1 cellular context compared by ENCODE assay signal in genomic region chr17:2447479-2447878, GRCh38. TPM values are rescaled to one million over a fixed set of nuclear protein-coding genes. Genes with fewer than 3 reads are reported as not detected.
DNase-seq lines count a peak whose midpoint lies in the region; TF ChIP-seq lines count a peak whose summit lies in the region.
"Not testable (repeated sequence)": the region's sequence is repeated elsewhere in the genome, so short reads cannot be mapped to it uniquely, and the experiment has no call there.

No MANE protein-coding gene starts in this region.

- not testable (repeated sequence) for H3K9me3 Mint-ChIP-seq in osteocyte (ENCODE audit: unreplicated experiment)

- peak; percentile 56 for DNase-seq in osteocyte (ENCODE audit: extremely low spot score, unreplicated experiment)

- not testable (repeated sequence) for TF ChIP-seq CTCF in osteocyte (IDR thresholded peaks at IDR 0.05)

- H3K36me3 Mint-ChIP-seq in osteocyte (ENCODE audit: unreplicated experiment) = peaks cover 14% of the 10 kb centered on the region

- not testable (repeated sequence) for H3K4me3 Mint-ChIP-seq in osteocyte (ENCODE audit: unreplicated experiment)

- peaks cover 13% of the 10 kb centered on the region for H3K4me1 Mint-ChIP-seq in osteocyte (ENCODE audit: unreplicated experiment)

- not testable (repeated sequence) for H3K27ac Mint-ChIP-seq in osteocyte (ENCODE audit: unreplicated experiment)

- not testable (repeated sequence) for H3K27me3 Mint-ChIP-seq in osteocyte (ENCODE audit: unreplicated experiment)

RNA-seq across cellular contexts. Expression of gene MNT, which starts 46.6 kb away (rescaled TPM):
- 30.4 and 35.6 TPM in 2 replicates for total RNA-seq in osteocyte
